Comparison of ENCODE assay signal across 14 cellular contexts in genomic region chr10:34191399-34191798, GRCh38.
DNase-seq lines count a peak whose midpoint lies in the region; ATAC-seq and TF ChIP-seq lines count a peak whose summit lies in the region.
"Had no signal": no experiment of that assay in that cellular context is flagged by ENCODE, and none has a peak within 500 bp of the region (broad histone marks: within the 10 kb centered on the region; RNA-seq: fewer than 3 reads in every experiment).

No MANE protein-coding gene starts in this region.

- no peak overlapping the region for H2AK5ac ChIP-seq in mesenchymal stem cell (ENCODE audit: low read length, severe bottlenecking)

- no peak overlapping the region for H2BK15ac ChIP-seq in mesenchymal stem cell (ENCODE audit: low read depth, poor library complexity, severe bottlenecking)

- no peak overlapping the region for H3K4me2 ChIP-seq in mesenchymal stem cell (ENCODE audit: low read length, poor library complexity, severe bottlenecking)

- ATAC-seq in upper lobe of right lung = peak; percentile 31
- ATAC-seq: CD8-positive, alpha-beta T cell; HCT116 had no signal

- H3K27me3 ChIP-seq in mesenchymal stem cell (ENCODE audit: control insufficient read depth in 1 of 2, insufficient read depth in 1 of 2, low read length in 2 of 2) (no peaks in the 10 kb centered on the region), upper lobe of right lung (no peaks in the 10 kb centered on the region)

- H3K4me1 ChIP-seq in mesenchymal stem cell (ENCODE audit: control insufficient read depth, insufficient read depth, low read depth, low read length) = peaks cover 4% of the 10 kb centered on the region
- peaks cover 18% of the 10 kb centered on the region for H3K4me1 ChIP-seq in upper lobe of right lung
- H3K4me1 ChIP-seq: Caco-2 had no signal

- no peak overlapping the region for H2BK120ac ChIP-seq in mesenchymal stem cell (ENCODE audit: low read depth, low read length)

- H3K14ac ChIP-seq in mesenchymal stem cell (ENCODE audit: low read length in 2 of 2) = no peak overlapping the region

- H2BK5ac ChIP-seq in mesenchymal stem cell (ENCODE audit: low read depth, low read length, poor library complexity, severe bottlenecking) = no peak overlapping the region

- no peak overlapping the region for H2AFZ ChIP-seq in mesenchymal stem cell (ENCODE audit: low read depth, low read length)

- TF ChIP-seq CTCF in nephron progenitor cell (IDR thresholded peaks at IDR 0.05) (no peak), upper lobe of right lung (IDR thresholded peaks at IDR 0.05) (no peak), GM10266 (IDR thresholded peaks at IDR 0.05; ENCODE audit: control insufficient read depth, insufficient read depth, low read depth, missing control alignments) (no peak)

- peak; percentile 6 for DNase-seq in DMS 273 (lab: John Stamatoyannopoulos, UW; ENCODE audit: unreplicated experiment)
- no peak for DNase-seq in DMS 273 treated with DMSO at 0.1 percent for 48 hours (lab: John Stamatoyannopoulos, UW)
- DNase-seq in mesenchymal stem cell = no peak
- no peak for DNase-seq in nephron progenitor cell
- no peak for DNase-seq in upper lobe of right lung
- DNase-seq in dermis blood vessel endothelial cell = no peak
- DNase-seq in DMS153 treated with DMSO at 0.1 percent for 48 hours (lab: John Stamatoyannopoulos, UW; ENCODE audit: unreplicated experiment) = no peak
- no peak for DNase-seq in GM10266 (ENCODE audit: extremely low spot score)
- DNase-seq: Caco-2; CD8-positive, alpha-beta T cell; DMS79 had no signal

- 76% methylated on average over 3 of the region's 3 CpGs for WGBS in mesenchymal stem cell

- H3K4me3 Mint-ChIP-seq in nephron progenitor cell = peak overlapping the region; percentile 5
- H3K4me3 Mint-ChIP-seq: CD14-positive monocyte; CD8-positive, alpha-beta T cell had no signal

- intact Hi-C loops in upper lobe of right lung (cut with DNase I) = no loop called here

- H4K91ac ChIP-seq in mesenchymal stem cell (ENCODE audit: low read length) = no peak overlapping the region

- no peak overlapping the region for H3K9ac ChIP-seq in mesenchymal stem cell (ENCODE audit: low read length)

- H3K4ac ChIP-seq in mesenchymal stem cell (ENCODE audit: low read depth in 1 of 2, low read length in 2 of 2) = no peak overlapping the region

- peak overlapping the region in 1 of 2 experiments; percentile 29 for H3K18ac ChIP-seq in mesenchymal stem cell (ENCODE audit: low read depth in 1 of 2, low read length in 2 of 2)

- H4K8ac ChIP-seq in mesenchymal stem cell (ENCODE audit: low read length) = peak overlapping the region; percentile 24

- H3K4me3 ChIP-seq in mesenchymal stem cell (ENCODE audit: insufficient read depth in 1 of 2, low read depth in 1 of 2, low read length in 2 of 2) (no peak overlapping the region), upper lobe of right lung (no peak overlapping the region)

- H3K9me3 Mint-ChIP-seq in nephron progenitor cell = no peaks in the 10 kb centered on the region
- H3K9me3 Mint-ChIP-seq: CD14-positive monocyte; CD8-positive, alpha-beta T cell had no signal

- no peaks in the 10 kb centered on the region for H3K27me3 Mint-ChIP-seq in nephron progenitor cell (ENCODE audit: low read depth, poor library complexity)

- peak overlapping the region in 1 of 2 experiments; percentile 47 for H2BK12ac ChIP-seq in mesenchymal stem cell (ENCODE audit: low read length in 2 of 2)

- peaks cover 22% of the 10 kb centered on the region for H3K79me1 ChIP-seq in mesenchymal stem cell (replicated peaks; ENCODE audit: low read length, poor library complexity, severe bottlenecking)

- no peak overlapping the region for H3K23ac ChIP-seq in mesenchymal stem cell (ENCODE audit: low read length in 2 of 2)

- H3K9me3 ChIP-seq in mesenchymal stem cell (ENCODE audit: control insufficient read depth, low read length) (no peaks in the 10 kb centered on the region), upper lobe of right lung (no peaks in the 10 kb centered on the region)
- H3K9me3 ChIP-seq: Caco-2 had no signal

- H3K27ac Mint-ChIP-seq in nephron progenitor cell = peak overlapping the region; percentile 94
- H3K27ac Mint-ChIP-seq: CD14-positive monocyte; CD8-positive, alpha-beta T cell had no signal

- no peak overlapping the region for H3K27ac ChIP-seq in mesenchymal stem cell (ENCODE audit: low read length, poor library complexity, severe bottlenecking)
- no peak overlapping the region for H3K27ac ChIP-seq in upper lobe of right lung
- H3K27ac ChIP-seq: 22Rv1 had no signal

- H3K36me3 Mint-ChIP-seq in nephron progenitor cell (ENCODE audit: low read depth) = no peaks in the 10 kb centered on the region
- H3K36me3 Mint-ChIP-seq: CD14-positive monocyte; CD8-positive, alpha-beta T cell had no signal

- H3K36me3 ChIP-seq in mesenchymal stem cell (ENCODE audit: control insufficient read depth in 1 of 2, insufficient read depth in 2 of 2, low read depth in 1 of 2, low read length in 2 of 2) (no peaks in the 10 kb centered on the region), upper lobe of right lung (no peaks in the 10 kb centered on the region)

- H3K4me1 Mint-ChIP-seq in nephron progenitor cell = peaks cover 92% of the 10 kb centered on the region
